In genomic region chr1:214549604-214550338, GRCh38 we compare ENCODE assay signal across 9 cellular contexts. TPM values are rescaled to one million over a fixed set of nuclear protein-coding genes. Genes with fewer than 3 reads are reported as not detected.
A peak's percentile ranks its signal among the peaks of the same experiment; 100 is the strongest.
DNase-seq lines count a peak whose midpoint lies in the region; ATAC-seq and TF ChIP-seq lines count a peak whose summit lies in the region.
"Had no signal": no experiment of that assay in that cellular context is flagged by ENCODE, and none has a peak within 500 bp of the region (broad histone marks: within the 10 kb centered on the region; RNA-seq: fewer than 3 reads in every experiment).

No MANE protein-coding gene starts in this region.

- DNase-seq in natural killer cell, result no peak
- DNase-seq in natural killer cell treated with Interleukin-12 subunit alpha and Interleukin-12 subunit beta and Interleukin-15 and Interleukin-18, amount 100 ng/mL, for 72 hours (ENCODE audit: low spot score), result no peak
- no peak for DNase-seq in ascending aorta (ENCODE audit: low spot score in 2 of 2)
- DNase-seq in left lung, result no peak
- DNase-seq in HT-29 (ENCODE audit: low spot score), result no peak
- DNase-seq: activated B cell treated with CpG ODN at 0.5 μM for 24 hours had no signal

- no peaks in the 10 kb centered on the region for H3K9me3 Mint-ChIP-seq in natural killer cell
- H3K9me3 Mint-ChIP-seq in natural killer cell treated with Interleukin-12 subunit alpha and Interleukin-12 subunit beta and Interleukin-15 and Interleukin-18, amount 100 ng/mL, for 72 hours, result no peaks in the 10 kb centered on the region
- H3K9me3 Mint-ChIP-seq: activated B cell treated with CpG ODN at 0.5 μM for 24 hours had no signal

- H3K27ac ChIP-seq in ascending aorta (peak overlapping the region in 1 of 2 donors; percentile 99), left lung (peak overlapping the region; percentile 95 to 96)

- H3K27ac Mint-ChIP-seq in natural killer cell, result no peak overlapping the region
- no peak overlapping the region for H3K27ac Mint-ChIP-seq in natural killer cell treated with Interleukin-12 subunit alpha and Interleukin-12 subunit beta and Interleukin-15 and Interleukin-18, amount 100 ng/mL, for 72 hours
- H3K27ac Mint-ChIP-seq: activated B cell treated with CpG ODN at 0.5 μM for 24 hours had no signal

- H3K36me3 ChIP-seq in ascending aorta (no peaks in the 10 kb centered on the region), left lung (no peaks in the 10 kb centered on the region)

- H3K4me3 ChIP-seq in ascending aorta (peak overlapping the region; percentile 90 to 96), left lung (peak overlapping the region; percentile 56 to 81)

- H3K9me3 ChIP-seq in ascending aorta (no peaks in the 10 kb centered on the region), left lung (no peaks in the 10 kb centered on the region)

- peak overlapping the region; percentile 56 for H3K4me3 Mint-ChIP-seq in natural killer cell
- H3K4me3 Mint-ChIP-seq in natural killer cell treated with Interleukin-12 subunit alpha and Interleukin-12 subunit beta and Interleukin-15 and Interleukin-18, amount 100 ng/mL, for 72 hours, result no peak overlapping the region
- H3K4me3 Mint-ChIP-seq: activated B cell treated with CpG ODN at 0.5 μM for 24 hours had no signal

- ATAC-seq in natural killer cell, result no peak
- ATAC-seq in natural killer cell treated with Interleukin-12 subunit alpha and Interleukin-12 subunit beta and Interleukin-15 and Interleukin-18, amount 100 ng/mL, for 72 hours, result no peak
- ATAC-seq in left lung, result no peak
- ATAC-seq in HG03159 (IDR thresholded peaks at IDR 0.05; ENCODE audit: unreplicated experiment), result no peak
- no peak for ATAC-seq in GM18870 (IDR thresholded peaks at IDR 0.05; ENCODE audit: unreplicated experiment)
- no peak for ATAC-seq in HG03196 (IDR thresholded peaks at IDR 0.05; ENCODE audit: unreplicated experiment)

- peaks cover 0 to 11% of the 10 kb centered on the region in 2 donors for H3K4me1 Mint-ChIP-seq in natural killer cell
- H3K4me1 Mint-ChIP-seq in natural killer cell treated with Interleukin-12 subunit alpha and Interleukin-12 subunit beta and Interleukin-15 and Interleukin-18, amount 100 ng/mL, for 72 hours (ENCODE audit: low read depth in 2 of 2), result no peaks in the 10 kb centered on the region

- intact Hi-C loops in natural killer cell (cut with micrococcal nuclease), result no loop called here
- intact Hi-C loops in ascending aorta (cut with DNase I), result loop anchor here (2.0 to 5.0 kb wide), 4 partner anchors 35 to 1092 kb away; partner anchors contain the start of gene CENPF
- intact Hi-C loops in left lung (cut with DNase I), result no loop called here

- peaks cover 44 to 62% of the 10 kb centered on the region in 2 donors for H3K27me3 Mint-ChIP-seq in natural killer cell (ENCODE audit: low read depth in 2 of 2)
- H3K27me3 Mint-ChIP-seq in natural killer cell treated with Interleukin-12 subunit alpha and Interleukin-12 subunit beta and Interleukin-15 and Interleukin-18, amount 100 ng/mL, for 72 hours, result peaks cover 32 to 53% of the 10 kb centered on the region in 2 donors

- H3K4me1 ChIP-seq in ascending aorta, result peaks cover 0 to 30% of the 10 kb centered on the region in 2 donors
- H3K4me1 ChIP-seq in left lung, result peaks cover 11% of the 10 kb centered on the region in 2 donors

- no peaks in the 10 kb centered on the region for H3K27me3 ChIP-seq in ascending aorta
- peaks cover 0 to 45% of the 10 kb centered on the region in 2 donors for H3K27me3 ChIP-seq in left lung

- H3K36me3 Mint-ChIP-seq in natural killer cell, result no peaks in the 10 kb centered on the region
- no peaks in the 10 kb centered on the region for H3K36me3 Mint-ChIP-seq in natural killer cell treated with Interleukin-12 subunit alpha and Interleukin-12 subunit beta and Interleukin-15 and Interleukin-18, amount 100 ng/mL, for 72 hours

- TF ChIP-seq CTCF in natural killer cell (IDR thresholded peaks at IDR 0.05), result no peak
- no peak for TF ChIP-seq CTCF in ascending aorta (IDR thresholded peaks at IDR 0.05)
- no peak for TF ChIP-seq CTCF in left lung (IDR thresholded peaks at IDR 0.05)

RNA-seq across cellular contexts. Expression of gene PTPN14, which starts 1.6 kb away (rescaled TPM):
- total RNA-seq in natural killer cell, result under 1 TPM in 1 of 3 donors, not detected in 2; 0.02 TPM
- under 1 TPM; 0.05 to 0.14 TPM for total RNA-seq in natural killer cell treated with Interleukin-12 subunit alpha and Interleukin-12 subunit beta and Interleukin-15 and Interleukin-18, amount 100 ng/mL, for 72 hours
- 27.2 TPM for total RNA-seq in ascending aorta
- 10 to 100 TPM; 36.8 to 38.0 TPM for total RNA-seq in left lung
- total RNA-seq in HT-29 (2014; rRNA removed; shearing (Covaris generic)), result 5.9 and 11.0 TPM in 2 replicates
- total RNA-seq: activated B cell treated with CpG ODN at 0.5 μM for 24 hours had no signal

RNA-seq across cellular contexts. Expression of gene CENPF, which starts 53.2 kb away (rescaled TPM):
- total RNA-seq in natural killer cell, result 1 to 10 TPM; 3.8 to 6.6 (median 4.0) TPM
- total RNA-seq in natural killer cell treated with Interleukin-12 subunit alpha and Interleukin-12 subunit beta and Interleukin-15 and Interleukin-18, amount 100 ng/mL, for 72 hours, result 10 to 100 TPM; 28.7 to 56.7 TPM
- 0.53 TPM for total RNA-seq in ascending aorta
- total RNA-seq in left lung, result 10 to 100 TPM in 1 of 2 donors, 1 to 10 TPM in 1; 3.4 to 15.0 TPM
- total RNA-seq in HT-29 (2014; rRNA removed; shearing (Covaris generic)), result 25.6 and 33.1 TPM in 2 replicates
